ENCODE assay signal across 13 cellular contexts in the genomic region with DNA sequence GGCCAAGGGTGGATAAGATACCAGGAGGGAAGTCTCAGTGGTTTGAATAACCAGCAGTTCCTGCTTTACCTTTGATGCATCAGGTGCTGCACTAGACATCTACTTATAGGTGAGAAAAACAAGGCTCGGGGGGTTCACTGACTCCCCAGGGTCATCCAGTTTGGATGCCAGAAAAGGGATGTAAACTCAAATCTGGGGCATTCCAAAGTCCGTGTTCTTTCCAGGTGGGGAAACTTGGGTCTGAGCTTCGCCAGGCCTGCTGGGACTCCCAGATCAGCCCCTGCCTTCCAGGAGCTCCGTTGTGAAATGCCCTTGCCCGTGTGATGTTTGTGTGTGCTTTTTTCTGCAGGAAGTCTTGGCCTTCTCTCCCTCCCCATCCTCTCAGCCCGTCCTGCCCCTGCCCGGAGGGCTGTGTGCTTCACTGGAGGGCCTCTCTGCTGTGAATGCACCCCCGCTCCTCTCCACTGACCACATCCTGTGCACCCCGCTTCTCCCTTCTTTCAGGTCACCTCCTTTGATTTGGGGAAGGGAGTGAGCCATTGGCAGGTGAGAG. TPM values are rescaled to one million over a fixed set of nuclear protein-coding genes. Genes with fewer than 3 reads are reported as not detected.
DNase-seq lines count a peak whose midpoint lies in the region; ATAC-seq and TF ChIP-seq lines count a peak whose summit lies in the region.
"Had no signal": no experiment of that assay in that cellular context is flagged by ENCODE, and none has a peak within 500 bp of the region (broad histone marks: within the 10 kb centered on the region; RNA-seq: fewer than 3 reads in every experiment).

No MANE protein-coding gene starts in this region.

- peaks cover 68% of the 10 kb centered on the region for H3K4me1 ChIP-seq in BLaER1
- peaks cover 12% of the 10 kb centered on the region for H3K4me1 ChIP-seq in rectal smooth muscle tissue (ENCODE audit: control insufficient read depth, insufficient read depth, low read length)

- TF ChIP-seq CTCF in fibroblast of villous mesenchyme (IDR thresholded peaks at IDR 0.05; ENCODE audit: insufficient read depth, low read depth, low read length) = no peak
- TF ChIP-seq CTCF in GM13977 (IDR thresholded peaks at IDR 0.05; ENCODE audit: extremely low read depth, insufficient read depth, missing control alignments) = no peak

- H3K4me3 Mint-ChIP-seq in activated naive CD8-positive, alpha-beta T cell treated with anti-CD3 and anti-CD28 coated beads, Interleukin-2, amount 10 ng/mL, durations not matched to agents 7 days and 5 days = peak overlapping the region; percentile 39

- H3K9me3 ChIP-seq in BLaER1 = peaks cover 6% of the 10 kb centered on the region

- H3K9ac ChIP-seq in BLaER1 (no peak overlapping the region), rectal smooth muscle tissue (ENCODE audit: low read length) (no peak overlapping the region)

- H3K36me3 Mint-ChIP-seq in activated naive CD8-positive, alpha-beta T cell treated with anti-CD3 and anti-CD28 coated beads, Interleukin-2, amount 10 ng/mL, durations not matched to agents 7 days and 5 days = no peaks in the 10 kb centered on the region

- H3K4me3 ChIP-seq in BLaER1 (no peak overlapping the region), fibroblast of villous mesenchyme (ENCODE audit: low read depth, low read length) (no peak overlapping the region), rectal smooth muscle tissue (ENCODE audit: low read length) (no peak overlapping the region)

- ATAC-seq in activated naive CD8-positive, alpha-beta T cell treated with anti-CD3 and anti-CD28 coated beads, Interleukin-2, amount 10 ng/mL, durations not matched to agents 7 days and 5 days (ENCODE audit: low read depth) = peak; percentile 76
- ATAC-seq in esophagus mucosa = no peak

- no peaks in the 10 kb centered on the region for H3K9me3 Mint-ChIP-seq in activated naive CD8-positive, alpha-beta T cell treated with anti-CD3 and anti-CD28 coated beads, Interleukin-2, amount 10 ng/mL, durations not matched to agents 7 days and 5 days

- H3K36me3 ChIP-seq in BLaER1 (no peaks in the 10 kb centered on the region), rectal smooth muscle tissue (ENCODE audit: control insufficient read depth, insufficient read depth, low read length) (no peaks in the 10 kb centered on the region)

- in situ Hi-C loops in GM13977 (cut with MboI; ENCODE audit: low pct_unique_long_range_greater_than_20kb, low sequenced_read_pairs, unreplicated experiment) = no loop called here

- H3K27me3 ChIP-seq in BLaER1 = peaks cover 3% of the 10 kb centered on the region; the same call in 1 of the 2 replicates
- H3K27me3 ChIP-seq in rectal smooth muscle tissue (ENCODE audit: control insufficient read depth, insufficient read depth, low read length) = no peaks in the 10 kb centered on the region

- DNase-seq in activated naive CD8-positive, alpha-beta T cell treated with anti-CD3 and anti-CD28 coated beads, Interleukin-2, amount 10 ng/mL, durations not matched to agents 7 days and 5 days = no peak
- peak; percentile 66 for DNase-seq in fibroblast of villous mesenchyme (ENCODE audit: low read depth)
- DNase-seq in GM13977 (ENCODE audit: low spot score) = no peak
- DNase-seq in GM19240 (ENCODE audit: insufficient read length, low spot score) = no peak
- no peak for DNase-seq in medulla oblongata (ENCODE audit: extremely low spot score)
- DNase-seq: activated CD8-positive, alpha-beta memory T cell treated with anti-CD3 and anti-CD28 coated beads, Interleukin-2, amount 50 U/mL, for 48 hours; DMS153; NCI-H146; NCI-H69; SIG-M5 had no signal

- peak overlapping the region; percentile 48 for H3K4me2 ChIP-seq in BLaER1

- H4K20me1 ChIP-seq in BLaER1 = peaks cover 59% of the 10 kb centered on the region

- POLR2A ChIA-PET in activated naive CD8-positive, alpha-beta T cell treated with anti-CD3 and anti-CD28 coated beads, Interleukin-2, amount 10 ng/mL, durations not matched to agents 7 days and 5 days (lab: Charles Lee) = no interaction called here

- peaks cover 20% of the 10 kb centered on the region for H3K4me1 Mint-ChIP-seq in activated naive CD8-positive, alpha-beta T cell treated with anti-CD3 and anti-CD28 coated beads, Interleukin-2, amount 10 ng/mL, durations not matched to agents 7 days and 5 days

- H3K27ac ChIP-seq in BLaER1 (no peak overlapping the region), rectal smooth muscle tissue (ENCODE audit: low read depth, low read length) (peak overlapping the region; percentile 43)

- H3K27ac Mint-ChIP-seq in activated naive CD8-positive, alpha-beta T cell treated with anti-CD3 and anti-CD28 coated beads, Interleukin-2, amount 10 ng/mL, durations not matched to agents 7 days and 5 days = no peak overlapping the region

- peaks cover 48% of the 10 kb centered on the region for H3K27me3 Mint-ChIP-seq in activated naive CD8-positive, alpha-beta T cell treated with anti-CD3 and anti-CD28 coated beads, Interleukin-2, amount 10 ng/mL, durations not matched to agents 7 days and 5 days

RNA-seq across cellular contexts. Expression of a gene that starts 42.1 kb away (rescaled TPM):
- total RNA-seq in activated naive CD8-positive, alpha-beta T cell treated with anti-CD3 and anti-CD28 coated beads, Interleukin-2, amount 10 ng/mL, durations not matched to agents 7 days and 5 days = under 1 TPM; 0.42 to 0.60 TPM
- total RNA-seq in fibroblast of villous mesenchyme = 41.6 and 76.0 TPM in 2 replicates
- total RNA-seq in esophagus mucosa = 15.9 TPM

Comparison
In these comparisons a context has a peak if more than half of its experiments do, and no peak if none do; other contexts are left out.
1. RNA of a gene that starts 42.1 kb away (total RNA-seq): 41.6 to 76.0 TPM in fibroblast of villous mesenchyme and 15.9 TPM in esophagus mucosa (single experiment); 0.42 to 0.60 TPM in activated naive CD8-positive, alpha-beta T cell treated with anti-CD3 and anti-CD28 coated beads, Interleukin-2, amount 10 ng/mL, durations not matched to agents 7 days and 5 days; every median in the first group is over 10 times any median in the second.